Comparison of ENCODE assay signal across 9 cellular contexts in genomic region chr4:69760455-69760854, GRCh38. TPM values are rescaled to one million over a fixed set of nuclear protein-coding genes. Genes with fewer than 3 reads are reported as not detected.
DNase-seq lines count a peak whose midpoint lies in the region; ATAC-seq and TF ChIP-seq lines count a peak whose summit lies in the region.
"Had no signal": no experiment of that assay in that cellular context is flagged by ENCODE, and none has a peak within 500 bp of the region (broad histone marks: within the 10 kb centered on the region; RNA-seq: fewer than 3 reads in every experiment).

Gene SULT1B1, minus strand, starts transcription at chr4:69760620. Its CDS starts 5,403 bp downstream, at chr4:69755217.

- peak; percentile 97 for ATAC-seq in CD4-positive, alpha-beta T cell (ENCODE audit: poor library complexity)
- ATAC-seq in HG02642 (IDR thresholded peaks at IDR 0.05; ENCODE audit: poor library complexity, unreplicated experiment) (no peak), GM19467 (IDR thresholded peaks at IDR 0.05; ENCODE audit: unreplicated experiment) (no peak)

- peak within 1 kb of the TSS; percentile 96 for H3K27ac Mint-ChIP-seq in CD4-positive, alpha-beta T cell

- H4K20me1 ChIP-seq in mammary epithelial cell (ENCODE audit: insufficient read depth, low read length) = no peaks in the 10 kb centered on the region

- no TSS peak for BruUV-seq in mammary epithelial cell (replicated peaks; lab: Mats Ljungman, UMichigan)

- H3K4me2 ChIP-seq in mammary epithelial cell (ENCODE audit: insufficient read depth, low read depth, low read length) = peak within 1 kb of the TSS; percentile 7

- WGBS in mammary epithelial cell (ENCODE audit: low coverage, missing lambda C conversion rate) = no CpG with 5 or more reads among the region's 2 CpGs

- H2AFZ ChIP-seq in mammary epithelial cell (ENCODE audit: low read depth, low read length) = peak within 1 kb of the TSS; percentile 88

- H3K4me1 Mint-ChIP-seq in CD4-positive, alpha-beta T cell (ENCODE audit: low read depth) = peaks cover 71% of the 10 kb centered on the region

- no peak for TF ChIP-seq CTCF in CD4-positive, alpha-beta T cell (IDR thresholded peaks at IDR 0.05)
- TF ChIP-seq CTCF in mammary epithelial cell (conservative IDR thresholded peaks at IDR 0.05 in 1 of 2, IDR thresholded peaks at IDR 0.05 in 1 of 2; ENCODE audit: extremely low read depth in 1 of 2, insufficient read depth in 1 of 2, low read depth in 1 of 2, low read length in 2 of 2) = no peak

- H3K4me3 ChIP-seq in SJCRH30 (peak within 1 kb of the TSS; percentile 39; the same call in 1 of the 2 replicates), mammary epithelial cell (replicated peaks in 1 of 3; ENCODE audit: insufficient read depth in 1 of 3, low read depth in 2 of 3, low read length in 3 of 3) (no peak within 1 kb of the TSS), muscle layer of duodenum (ENCODE audit: low read depth in 1 of 2, low read length in 2 of 2) (peak within 1 kb of the TSS in 1 of 2 donors; percentile 41)

- no peaks in the 10 kb centered on the region for H3K9me3 Mint-ChIP-seq in CD4-positive, alpha-beta T cell

- peak within 1 kb of the TSS; percentile 92 for H3K4me3 Mint-ChIP-seq in CD4-positive, alpha-beta T cell

- H3K36me3 Mint-ChIP-seq in CD4-positive, alpha-beta T cell (ENCODE audit: low read depth) = peaks cover 22% of the 10 kb centered on the region

- POLR2A ChIA-PET in CD4-positive, alpha-beta T cell (lab: Charles Lee) = interaction anchor here (0.7 to 1.9 kb wide), 16 partner anchors 8 to 99 kb away, joined by 3 to 13 read pairs (median 5); no protein-coding TSS in a partner anchor

- no peaks in the 10 kb centered on the region for H3K36me3 ChIP-seq in SJCRH30
- no peaks in the 10 kb centered on the region for H3K36me3 ChIP-seq in mammary epithelial cell (ENCODE audit: insufficient read depth, low read length)
- H3K36me3 ChIP-seq in muscle layer of duodenum (ENCODE audit: control insufficient read depth in 1 of 2, insufficient read depth in 2 of 2, low read length in 2 of 2) = no peaks in the 10 kb centered on the region

- no peaks in the 10 kb centered on the region for H3K27me3 ChIP-seq in CD4-positive, alpha-beta T cell (ENCODE audit: control insufficient read depth, insufficient read depth, low read length)
- H3K27me3 ChIP-seq in SJCRH30 = no peaks in the 10 kb centered on the region
- no peaks in the 10 kb centered on the region for H3K27me3 ChIP-seq in mammary epithelial cell (ENCODE audit: insufficient read depth, low read length)
- H3K27me3 ChIP-seq in muscle layer of duodenum (ENCODE audit: low read depth, low read length) = no peaks in the 10 kb centered on the region

- H3K27ac ChIP-seq in CD4-positive, alpha-beta T cell (ENCODE audit: low read depth, low read length) = peak within 1 kb of the TSS; percentile 8
- H3K27ac ChIP-seq in SJCRH30 (no peak within 1 kb of the TSS), mammary epithelial cell (ENCODE audit: insufficient read depth, low read depth, low read length) (no peak within 1 kb of the TSS), muscle layer of duodenum (ENCODE audit: low read length) (peak within 1 kb of the TSS; percentile 40)

- in situ Hi-C loops in mammary epithelial cell (cut with MboI; ENCODE audit: low sequenced_read_pairs in 2 of 2) = no loop called here

- dilution Hi-C loops in mammary epithelial cell (cut with HindIII; ENCODE audit: low sequenced_read_pairs) = no loop called here

- CTCF ChIA-PET in CD4-positive, alpha-beta T cell (lab: Charles Lee) = interaction anchor here (0.9 kb wide), 1 partner anchor 63 kb away, joined by 4 read pairs; no protein-coding TSS in a partner anchor
- CTCF ChIA-PET in mammary epithelial cell (lab: Charles Lee; ENCODE audit: low non-redundant PET) = interaction anchor here (0.9 kb wide), 1 partner anchor 20 kb away, joined by 7 read pairs; no protein-coding TSS in a partner anchor

- H3K9ac ChIP-seq in mammary epithelial cell (ENCODE audit: insufficient read depth, low read length) = no peak within 1 kb of the TSS

- H3K79me2 ChIP-seq in mammary epithelial cell (ENCODE audit: insufficient read depth, low read length) = no peaks in the 10 kb centered on the region

- no peaks in the 10 kb centered on the region for H3K9me3 ChIP-seq in CD4-positive, alpha-beta T cell (ENCODE audit: control insufficient read depth, low read length)
- no peaks in the 10 kb centered on the region for H3K9me3 ChIP-seq in SJCRH30 (replicated peaks)
- H3K9me3 ChIP-seq in mammary epithelial cell (replicated peaks; ENCODE audit: insufficient read depth, low read length) = no peaks in the 10 kb centered on the region
- H3K9me3 ChIP-seq in muscle layer of duodenum (ENCODE audit: control insufficient read depth in 1 of 2, low read length in 2 of 2) = no peaks in the 10 kb centered on the region

- DNase-seq in CD4-positive, alpha-beta T cell = peak in 9 of 10 experiments; percentile 14 to 72 (median 45)
- DNase-seq in SJCRH30 (no peak), mammary epithelial cell (peak; percentile 58), posterior vena cava (ENCODE audit: low spot score) (no peak), DMS114 treated with DMSO at 0.1 percent for 48 hours (lab: John Stamatoyannopoulos, UW; ENCODE audit: unreplicated experiment) (no peak)
- DNase-seq: NCI-H526 treated with DMSO at 0.1 percent for 48 hours had no signal

- H3K27me3 Mint-ChIP-seq in CD4-positive, alpha-beta T cell = no peaks in the 10 kb centered on the region

- intact Hi-C loops in CD4-positive, alpha-beta T cell (cut with DNase I, micrococcal nuclease) = loop anchor here in 1 of 2 experiments (5.0 kb wide), 1 partner anchor 62 kb away; no protein-coding TSS in a partner anchor
- intact Hi-C loops in mammary epithelial cell (cut with micrococcal nuclease) = no loop called here
- intact Hi-C loops in posterior vena cava (cut with DNase I) = no loop called here

- H3K4me1 ChIP-seq in SJCRH30 (peaks cover 5% of the 10 kb centered on the region), mammary epithelial cell (ENCODE audit: insufficient read depth, low read length) (peaks cover 9% of the 10 kb centered on the region), muscle layer of duodenum (ENCODE audit: control insufficient read depth in 1 of 2, insufficient read depth in 2 of 2, low read length in 2 of 2) (no peaks in the 10 kb centered on the region)

RNA-seq across cellular contexts. Expression of gene SULT1B1, which starts in this region (rescaled TPM):
- 10 to 100 TPM in 1 of 2 experiments, 1 to 10 TPM in 1; 9.4 to 10.2 TPM for total RNA-seq in CD4-positive, alpha-beta T cell
- total RNA-seq in SJCRH30 (2014; rRNA removed; shearing (Covaris generic)) = 0.02 and 0.28 TPM in 2 replicates
- under 1 TPM; under 0.01 to 0.21 TPM for total RNA-seq in mammary epithelial cell
- polyA plus RNA-seq in mammary epithelial cell = 0.19 TPM
- not detected for polyA minus RNA-seq in mammary epithelial cell
- total RNA-seq in posterior vena cava = 1 to 10 TPM; 2.2 to 7.5 TPM

Comparison
In these comparisons a context has a peak if more than half of its experiments do, and no peak if none do; other contexts are left out.
1. Peak in DNase-seq and H3K4me2 ChIP-seq in mammary epithelial cell; RNA of the gene not detected or under 1 TPM.
2. DNase-seq: peak in CD4-positive, alpha-beta T cell (9 of 10); none in SJCRH30 (0 of 2), posterior vena cava (single experiment) and DMS114 treated with DMSO at 0.1 percent for 48 hours (single experiment).
3. H3K27ac ChIP-seq: peak in CD4-positive, alpha-beta T cell (single experiment) and muscle layer of duodenum (single experiment); none in SJCRH30 (single experiment) and mammary epithelial cell (single experiment).